In the genomic region with DNA sequence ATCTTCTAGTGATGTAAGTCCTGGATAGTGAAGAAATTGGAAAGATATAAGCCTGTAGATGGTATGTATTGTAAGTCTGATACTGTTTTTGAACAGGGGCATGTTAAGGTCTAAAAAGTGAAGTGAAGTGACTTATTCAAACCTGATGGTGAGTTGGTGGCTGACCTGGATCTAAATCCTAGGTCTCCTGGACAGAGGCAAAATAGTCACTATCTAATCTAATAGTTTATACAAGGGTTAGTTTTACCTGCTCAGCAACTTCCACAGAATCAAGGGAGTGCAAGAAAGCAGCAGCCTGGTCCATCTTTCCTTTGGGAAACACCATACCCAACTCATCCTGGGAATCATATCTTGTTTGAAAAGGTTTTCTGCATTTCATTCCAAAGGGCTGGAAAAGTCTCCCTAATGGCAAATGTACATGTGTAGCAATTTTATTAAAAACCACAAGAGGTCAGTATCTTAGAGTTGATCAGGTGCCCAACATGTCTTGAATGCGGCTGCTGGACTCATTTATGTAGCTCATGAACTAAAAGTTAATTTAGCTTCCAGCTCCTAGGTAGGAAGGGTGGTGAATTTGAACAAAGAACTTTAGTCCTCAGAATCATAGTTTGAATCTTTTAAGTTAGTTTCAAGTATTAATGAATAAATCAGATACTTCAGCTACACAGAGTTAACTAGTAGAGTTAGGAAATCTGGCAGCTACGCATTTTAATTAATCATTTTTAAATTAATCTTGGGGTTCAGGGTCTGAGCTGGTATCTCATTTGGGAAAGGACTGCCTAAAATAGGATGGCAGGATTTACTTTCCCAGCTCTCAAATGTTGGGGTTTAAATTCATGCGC, we compare ENCODE assay signal across 8 cellular contexts. TPM values are rescaled to one million over a fixed set of nuclear protein-coding genes. Genes with fewer than 3 reads are reported as not detected.
DNase-seq lines count a peak whose midpoint lies in the region; ATAC-seq and TF ChIP-seq lines count a peak whose summit lies in the region.

No MANE protein-coding gene starts in this region.

- ATAC-seq in HG03039 (IDR thresholded peaks at IDR 0.05; ENCODE audit: unreplicated experiment) (no peak), HG02938 (IDR thresholded peaks at IDR 0.05; ENCODE audit: unreplicated experiment) (no peak)

- H4K20me1 ChIP-seq in fibroblast of lung (ENCODE audit: control insufficient read depth, extremely low read depth, insufficient read depth, low read length): no peaks in the 10 kb centered on the region

- 74% methylated on average over 3 of the region's 3 CpGs for WGBS in prostate gland

- no peaks in the 10 kb centered on the region for H3K27me3 Mint-ChIP-seq in CD14-positive monocyte (ENCODE audit: low read depth in 3 of 3)

- no peaks in the 10 kb centered on the region for H3K4me1 Mint-ChIP-seq in CD14-positive monocyte

- TF ChIP-seq CTCF in CD14-positive monocyte (IDR thresholded peaks at IDR 0.05) (peak; percentile 35), HFF-Myc (IDR thresholded peaks at IDR 0.05; ENCODE audit: low read depth, low read length, missing control alignments) (peak; percentile 39), fibroblast of lung (conservative IDR thresholded peaks at IDR 0.05 in 1 of 2, IDR thresholded peaks at IDR 0.05 in 1 of 2; ENCODE audit: low read depth in 1 of 2, low read length in 2 of 2) (peak; percentile 49 to 61), prostate gland (IDR thresholded peaks at IDR 0.05) (peak in 3 of 4 experiments; percentile 53 to 58 (median 54))

- H2AFZ ChIP-seq in fibroblast of lung (ENCODE audit: low read length): no peak overlapping the region

- peaks cover 75 to 85% of the 10 kb centered on the region in 2 donors for H3K36me3 Mint-ChIP-seq in CD14-positive monocyte

- intact Hi-C loops in CD14-positive monocyte (cut with micrococcal nuclease): no loop called here
- intact Hi-C loops in prostate gland (cut with DNase I): loop anchor here (5.0 kb wide), 2 partner anchors 124 to 219 kb away; a partner anchor contains a TSS

- no peak for TF ChIP-seq POLR2A in prostate gland (IDR thresholded peaks at IDR 0.05)

- H3K9me3 ChIP-seq in fibroblast of lung (ENCODE audit: control insufficient read depth, insufficient read depth, low read depth, low read length) (no peaks in the 10 kb centered on the region), prostate gland (no peaks in the 10 kb centered on the region)

- no peaks in the 10 kb centered on the region for H3K9me3 Mint-ChIP-seq in CD14-positive monocyte

- no peak overlapping the region for H3K9ac ChIP-seq in fibroblast of lung (ENCODE audit: insufficient read depth, low read length)

- no peak overlapping the region for H3K27ac Mint-ChIP-seq in CD14-positive monocyte

- H3K4me2 ChIP-seq in fibroblast of lung (ENCODE audit: extremely low read depth, insufficient read depth, low read length): no peak overlapping the region

- H3K27me3 ChIP-seq in fibroblast of lung (ENCODE audit: control insufficient read depth, insufficient read depth, low read length) (no peaks in the 10 kb centered on the region), prostate gland (replicated peaks; ENCODE audit: insufficient read depth) (no peaks in the 10 kb centered on the region)

- H3K36me3 ChIP-seq in fibroblast of lung (ENCODE audit: control insufficient read depth, insufficient read depth, low read length) (peaks cover 9% of the 10 kb centered on the region), prostate gland (no peaks in the 10 kb centered on the region)

- H3K27ac ChIP-seq in fibroblast of lung (ENCODE audit: insufficient read depth, low read length) (no peak overlapping the region), prostate gland (no peak overlapping the region)

- DNase-seq in CD14-positive monocyte (ENCODE audit: low spot score) (no peak), HFF-Myc (ENCODE audit: extremely low read depth, low read depth) (peak; percentile 26), RPMI8226 (peak; percentile 8), fibroblast of lung (ENCODE audit: low read depth in 2 of 2) (peak; percentile 50 to 80), prostate gland (ENCODE audit: low spot score) (no peak), NCI-H1436 treated with DMSO at 0.1 percent for 48 hours (lab: John Stamatoyannopoulos, UW) (no peak)

- no peaks in the 10 kb centered on the region for H3K79me2 ChIP-seq in fibroblast of lung (ENCODE audit: control insufficient read depth, insufficient read depth, low read length)

- H3K4me3 Mint-ChIP-seq in CD14-positive monocyte: no peak overlapping the region

- H3K4me3 ChIP-seq in HFF-Myc (replicated peaks; ENCODE audit: low read depth, low read length) (no peak overlapping the region), fibroblast of lung (replicated peaks in 1 of 4; ENCODE audit: control extremely low read depth in 1 of 4, insufficient read depth in 1 of 4, low read depth in 3 of 4, low read length in 4 of 4) (no peak overlapping the region), prostate gland (no peak overlapping the region)

- no peaks in the 10 kb centered on the region for H3K4me1 ChIP-seq in fibroblast of lung (ENCODE audit: control insufficient read depth, extremely low read depth, insufficient read depth, low read length)
- peaks cover 4% of the 10 kb centered on the region for H3K4me1 ChIP-seq in prostate gland (replicated peaks)

RNA-seq across cellular contexts. Expression of a gene that starts 26.0 kb away (rescaled TPM):
- polyA plus RNA-seq in CD14-positive monocyte (10 to 100 TPM; 15.5 to 18.0 TPM), fibroblast of lung (22.4 and 30.8 TPM in 2 replicates)
- total RNA-seq in fibroblast of lung (10.6 and 11.0 TPM in 2 replicates), prostate gland (1 to 10 TPM; 7.8 to 9.3 TPM)
- 15.2 and 22.4 TPM in 2 replicates for polyA plus RNA-seq in fibroblast of lung (2012)
- 29.7 and 50.2 TPM in 2 replicates for polyA minus RNA-seq in fibroblast of lung (ENCODE audit: low replicate concordance)

RNA-seq across cellular contexts. Expression of a gene that starts 26.2 kb away (rescaled TPM):
- polyA plus RNA-seq in CD14-positive monocyte (1 to 10 TPM; 2.1 to 6.4 TPM), fibroblast of lung (4.7 and 7.2 TPM in 2 replicates)
- total RNA-seq in fibroblast of lung (18.0 and 19.8 TPM in 2 replicates), prostate gland (10 to 100 TPM in 1 of 2 donors, 1 to 10 TPM in 1; 7.4 to 15.7 TPM)
- 3.7 and 5.2 TPM in 2 replicates for polyA plus RNA-seq in fibroblast of lung (2012)
- polyA minus RNA-seq in fibroblast of lung (ENCODE audit: low replicate concordance): 1.9 and 2.5 TPM in 2 replicates

Comparison
In these comparisons a context has a peak if more than half of its experiments do, and no peak if none do; other contexts are left out.
1. DNase-seq: peak in HFF-Myc (single experiment), RPMI8226 (single experiment) and fibroblast of lung (2 of 2); none in CD14-positive monocyte (single experiment), prostate gland (single experiment) and NCI-H1436 treated with DMSO at 0.1 percent for 48 hours (single experiment).
2. Peak in every context shown above with its lines, with median percentiles within 50 percentile points of each other: CTCF ChIP-seq.